Comparison of ENCODE assay signal across 20 cellular contexts in genomic region chr6:16765235-16765634, GRCh38. TPM values are rescaled to one million over a fixed set of nuclear protein-coding genes. Genes with fewer than 3 reads are reported as not detected.
A peak's percentile ranks its signal among the peaks of the same experiment; 100 is the strongest.
DNase-seq lines count a peak whose midpoint lies in the region; TF ChIP-seq lines count a peak whose summit lies in the region.
"Had no signal": no experiment of that assay in that cellular context is flagged by ENCODE, and none has a peak within 500 bp of the region (broad histone marks: within the 10 kb centered on the region; RNA-seq: fewer than 3 reads in every experiment).

No MANE protein-coding gene starts in this region.

- H3K36me3 Mint-ChIP-seq in T-helper 1 cell treated with Interleukin-12 subunit alpha and Interleukin-12 subunit beta and Interleukin-4 antibody, amounts not matched to agents 30 μg/mL and 1 μg/mL, for 36 hours (ENCODE audit: low read depth) = peaks cover 12% of the 10 kb centered on the region
- H3K36me3 Mint-ChIP-seq in HFFc6 (ENCODE audit: low read depth) = peaks cover 4% of the 10 kb centered on the region; the same call in 1 of the 2 replicates
- peaks cover 15% of the 10 kb centered on the region for H3K36me3 Mint-ChIP-seq in activated T-helper 2 cell treated with anti-CD3 and anti-CD28 coated beads, Interferon-gamma antibody, Interleukin-2, Interleukin-4, amounts not matched to agents 10 μg/mL and 5 μg/mL and 100 μg/mL, durations not matched to agents 14 hours and 24 hours and 36 hours (ENCODE audit: low read depth)
- H3K36me3 Mint-ChIP-seq: stimulated activated memory B cell treated with anti-CD40 and anti-IgM and Interleukin-4, amounts not matched to agents 10 μg/mL and 1 μg/mL and 100 μg/mL, for 72 hours had no signal

- peaks cover 61% of the 10 kb centered on the region for H3K4me1 Mint-ChIP-seq in T-helper 1 cell treated with Interleukin-12 subunit alpha and Interleukin-12 subunit beta and Interleukin-4 antibody, amounts not matched to agents 30 μg/mL and 1 μg/mL, for 36 hours (ENCODE audit: low read depth)
- peaks cover 78% of the 10 kb centered on the region for H3K4me1 Mint-ChIP-seq in HFFc6 (ENCODE audit: low read depth)
- H3K4me1 Mint-ChIP-seq in activated T-helper 2 cell treated with anti-CD3 and anti-CD28 coated beads, Interferon-gamma antibody, Interleukin-2, Interleukin-4, amounts not matched to agents 10 μg/mL and 5 μg/mL and 100 μg/mL, durations not matched to agents 14 hours and 24 hours and 36 hours (ENCODE audit: low read depth) = peaks cover 65% of the 10 kb centered on the region

- no peak overlapping the region for H2BK5ac ChIP-seq in mesendoderm (ENCODE audit: low read length)

- peak overlapping the region; percentile 62 for H3K4me3 Mint-ChIP-seq in T-helper 1 cell treated with Interleukin-12 subunit alpha and Interleukin-12 subunit beta and Interleukin-4 antibody, amounts not matched to agents 30 μg/mL and 1 μg/mL, for 36 hours
- no peak overlapping the region; the same call in 1 of the 2 replicates for H3K4me3 Mint-ChIP-seq in HFFc6
- peak overlapping the region; percentile 28 for H3K4me3 Mint-ChIP-seq in activated T-helper 2 cell treated with anti-CD3 and anti-CD28 coated beads, Interferon-gamma antibody, Interleukin-2, Interleukin-4, amounts not matched to agents 10 μg/mL and 5 μg/mL and 100 μg/mL, durations not matched to agents 14 hours and 24 hours and 36 hours (ENCODE audit: low read depth)
- H3K4me3 Mint-ChIP-seq: neural crest cell had no signal

- no peak for DNase-seq in T-helper 1 cell
- DNase-seq in HFFc6 = no peak
- DNase-seq in activated T-helper 2 cell treated with anti-CD3 and anti-CD28 coated beads, Interferon-gamma antibody, Interleukin-2, Interleukin-4, amounts not matched to agents 10 μg/mL and 5 μg/mL and 100 μg/mL, durations not matched to agents 14 hours and 24 hours and 36 hours (ENCODE audit: low spot score) = no peak
- no peak for DNase-seq in mesendoderm
- no peak for DNase-seq in CD1c-positive myeloid dendritic cell (ENCODE audit: extremely low spot score)
- no peak for DNase-seq in tibial nerve (ENCODE audit: low spot score in 2 of 2)
- DNase-seq: 8988T; DMS79 treated with DMSO at 0.1 percent for 48 hours; effector memory CD4-positive, alpha-beta T cell; left ventricle myocardium inferior; stimulated activated CD4-positive, alpha-beta T cell treated with anti-CD3 and anti-CD28 coated beads, Interleukin-2, amount 100 ng/mL, for 24 hours; WERI-Rb-1 had no signal

- H3K9me3 Mint-ChIP-seq in T-helper 1 cell treated with Interleukin-12 subunit alpha and Interleukin-12 subunit beta and Interleukin-4 antibody, amounts not matched to agents 30 μg/mL and 1 μg/mL, for 36 hours = no peaks in the 10 kb centered on the region
- no peaks in the 10 kb centered on the region for H3K9me3 Mint-ChIP-seq in HFFc6
- no peaks in the 10 kb centered on the region for H3K9me3 Mint-ChIP-seq in activated T-helper 2 cell treated with anti-CD3 and anti-CD28 coated beads, Interferon-gamma antibody, Interleukin-2, Interleukin-4, amounts not matched to agents 10 μg/mL and 5 μg/mL and 100 μg/mL, durations not matched to agents 14 hours and 24 hours and 36 hours
- H3K9me3 Mint-ChIP-seq: activated naive CD4-positive, alpha-beta T cell treated with anti-CD3 and anti-CD28 coated beads, Interleukin-2, amount 50 U/mL, for 72 hours; neural crest cell; stimulated activated memory B cell treated with anti-CD40 and anti-IgM and Interleukin-4, amounts not matched to agents 10 μg/mL and 1 μg/mL and 100 μg/mL, for 72 hours had no signal

- no peak overlapping the region for H3K23ac ChIP-seq in mesendoderm (ENCODE audit: low read length)

- no peak overlapping the region for H3K4ac ChIP-seq in mesendoderm (ENCODE audit: low read depth, low read length)

- no peaks in the 10 kb centered on the region for H3K9me3 ChIP-seq in tibial nerve
- H3K9me3 ChIP-seq: left ventricle myocardium inferior, thoracic aorta had no signal

- no peak overlapping the region for H3K18ac ChIP-seq in mesendoderm (ENCODE audit: low read length)

- no peaks in the 10 kb centered on the region for H3K36me3 ChIP-seq in rectal smooth muscle tissue (ENCODE audit: control insufficient read depth, insufficient read depth, low read length)
- no peaks in the 10 kb centered on the region for H3K36me3 ChIP-seq in mesendoderm (ENCODE audit: control insufficient read depth, insufficient read depth, low read length)
- no peaks in the 10 kb centered on the region for H3K36me3 ChIP-seq in tibial nerve
- H3K36me3 ChIP-seq: left ventricle myocardium inferior, thoracic aorta, WERI-Rb-1 had no signal

- no peak overlapping the region for H3K9ac ChIP-seq in rectal smooth muscle tissue (ENCODE audit: low read length)
- H3K9ac ChIP-seq in mesendoderm (ENCODE audit: low read length) = no peak overlapping the region

- no peak overlapping the region for H2BK120ac ChIP-seq in mesendoderm (ENCODE audit: low read depth, low read length)

- H3K4me2 ChIP-seq in mesendoderm (ENCODE audit: low read length) = no peak overlapping the region

- H3K4me1 ChIP-seq in rectal smooth muscle tissue (ENCODE audit: control insufficient read depth, insufficient read depth, low read length) = peaks cover 26% of the 10 kb centered on the region
- H3K4me1 ChIP-seq in mesendoderm (ENCODE audit: control insufficient read depth, low read depth, low read length) = peaks cover 8% of the 10 kb centered on the region
- H3K4me1 ChIP-seq in tibial nerve = peaks cover 0 to 39% (median 16%) of the 10 kb centered on the region in 4 donors

- no peak overlapping the region for H2AK5ac ChIP-seq in mesendoderm (ENCODE audit: low read length)

- H3K27me3 ChIP-seq in rectal smooth muscle tissue (ENCODE audit: control insufficient read depth, insufficient read depth, low read length) (no peaks in the 10 kb centered on the region), mesendoderm (ENCODE audit: insufficient read depth, low read length, poor library complexity) (no peaks in the 10 kb centered on the region), tibial nerve (no peaks in the 10 kb centered on the region)

- H3K79me1 ChIP-seq in mesendoderm (ENCODE audit: low read length) = no peaks in the 10 kb centered on the region

- no CpG with 5 or more reads among the region's 3 CpGs for WGBS in mesendoderm (ENCODE audit: extremely low coverage, insufficient coverage, low lambda C conversion rate)
- WGBS in tibial nerve, 2 donors = 93 to 94% methylated on average over 3 of the region's 3 CpGs

- TF ChIP-seq POLR2A in tibial nerve (IDR thresholded peaks at IDR 0.05) = no peak

- no peaks in the 10 kb centered on the region for H3K27me3 Mint-ChIP-seq in T-helper 1 cell treated with Interleukin-12 subunit alpha and Interleukin-12 subunit beta and Interleukin-4 antibody, amounts not matched to agents 30 μg/mL and 1 μg/mL, for 36 hours (ENCODE audit: low read depth)
- H3K27me3 Mint-ChIP-seq in HFFc6 (ENCODE audit: insufficient read depth) = peaks cover 4% of the 10 kb centered on the region; the same call in 1 of the 2 replicates
- H3K27me3 Mint-ChIP-seq in activated T-helper 2 cell treated with anti-CD3 and anti-CD28 coated beads, Interferon-gamma antibody, Interleukin-2, Interleukin-4, amounts not matched to agents 10 μg/mL and 5 μg/mL and 100 μg/mL, durations not matched to agents 14 hours and 24 hours and 36 hours (ENCODE audit: low read depth) = no peaks in the 10 kb centered on the region
- H3K27me3 Mint-ChIP-seq: stimulated activated memory B cell treated with anti-CD40 and anti-IgM and Interleukin-4, amounts not matched to agents 10 μg/mL and 1 μg/mL and 100 μg/mL, for 72 hours had no signal

- no peak overlapping the region for H3K27ac Mint-ChIP-seq in T-helper 1 cell treated with Interleukin-12 subunit alpha and Interleukin-12 subunit beta and Interleukin-4 antibody, amounts not matched to agents 30 μg/mL and 1 μg/mL, for 36 hours
- H3K27ac Mint-ChIP-seq in HFFc6 = peak overlapping the region; percentile 51
- H3K27ac Mint-ChIP-seq in activated T-helper 2 cell treated with anti-CD3 and anti-CD28 coated beads, Interferon-gamma antibody, Interleukin-2, Interleukin-4, amounts not matched to agents 10 μg/mL and 5 μg/mL and 100 μg/mL, durations not matched to agents 14 hours and 24 hours and 36 hours = peak overlapping the region; percentile 69

- intact Hi-C loops in activated T-helper 2 cell treated with anti-CD3 and anti-CD28 coated beads, Interferon-gamma antibody, Interleukin-2, Interleukin-4, amounts not matched to agents 10 μg/mL and 5 μg/mL and 100 μg/mL, durations not matched to agents 14 hours and 24 hours and 36 hours (cut with micrococcal nuclease) = loop anchor here (2.0 to 10.0 kb wide), 2 partner anchors 200 to 320 kb away; no protein-coding TSS in a partner anchor

- TF ChIP-seq EP300 in tibial nerve (IDR thresholded peaks at IDR 0.05) = no peak

- H3K4me3 ChIP-seq in rectal smooth muscle tissue (ENCODE audit: low read length) (no peak overlapping the region), mesendoderm (ENCODE audit: low read length) (no peak overlapping the region), tibial nerve (no peak overlapping the region)
- H3K4me3 ChIP-seq: K562, left ventricle myocardium inferior, skin epidermis, thoracic aorta had no signal

- H3K27ac ChIP-seq in rectal smooth muscle tissue (ENCODE audit: low read depth, low read length) = peak overlapping the region; percentile 16
- no peak overlapping the region for H3K27ac ChIP-seq in mesendoderm (ENCODE audit: low read depth, low read length)
- no peak overlapping the region for H3K27ac ChIP-seq in tibial nerve
- H3K27ac ChIP-seq: thoracic aorta, WERI-Rb-1 had no signal

- TF ChIP-seq CTCF in HFFc6 (IDR thresholded peaks at IDR 0.05) (no peak), tibial nerve (IDR thresholded peaks at IDR 0.05) (no peak)

- no peak overlapping the region for H4K5ac ChIP-seq in mesendoderm (ENCODE audit: low read length)

- H4K8ac ChIP-seq in mesendoderm (ENCODE audit: low read depth, low read length) = no peak overlapping the region

- H3K56ac ChIP-seq in mesendoderm (ENCODE audit: low read length) = no peak overlapping the region

- H2BK15ac ChIP-seq in mesendoderm (replicated peaks; ENCODE audit: low read depth) = no peak overlapping the region

- H3K79me2 ChIP-seq in mesendoderm (ENCODE audit: control insufficient read depth, insufficient read depth, low read length) = no peaks in the 10 kb centered on the region

RNA-seq across cellular contexts. Expression of gene ATXN1, which starts 4.0 kb away (rescaled TPM):
- total RNA-seq in HFFc6 (2021; fragmentation: NEBNext Ultra II Directional; extraction: Animal tissue kit (Norgen Biotek cat#: 25700)) = 10 to 100 TPM; 28.2 to 41.5 (median 30.5) TPM
- total RNA-seq in activated T-helper 2 cell treated with anti-CD3 and anti-CD28 coated beads, Interferon-gamma antibody, Interleukin-2, Interleukin-4, amounts not matched to agents 10 μg/mL and 5 μg/mL and 100 μg/mL, durations not matched to agents 14 hours and 24 hours and 36 hours = 66.5 and 69.1 TPM in 2 replicates
- polyA plus RNA-seq in mesendoderm (2013, experiment 1 of 2) = 3.7 TPM
- 3.7 TPM for polyA plus RNA-seq in mesendoderm (2013, experiment 2 of 2)
- 10 to 100 TPM; 24.9 to 48.0 (median 36.8) TPM for total RNA-seq in tibial nerve
